Comparison of ENCODE assay signal across 2 cellular contexts in genomic region chr9:32589083-32589713, GRCh38.
TF ChIP-seq lines count a peak whose summit lies in the region.

No MANE protein-coding gene starts in this region.

TF ChIP-seq in GM12878, 131 proteins besides CTCF, POLR2A, EP300 and RAD21:
- peak; percentile 49; the same call in 1 of the 2 replicates for TF ChIP-seq SMC3 (IDR thresholded peaks at IDR 0.05; ENCODE audit: borderline replicate concordance, low read length)
- no peak for TF ChIP-seq JUND (IDR thresholded peaks at IDR 0.05; ENCODE audit: low read depth, low read length)
TF ChIP-seq in GM12878: peak in this region for 1.

TF ChIP-seq in liver, 16 proteins besides CTCF, POLR2A, EP300 and RAD21:
- TF ChIP-seq HNF4G (IDR thresholded peaks at IDR 0.05), result no peak
- no peak for TF ChIP-seq ZBTB33 (IDR thresholded peaks at IDR 0.05)
- TF ChIP-seq TAF1 (conservative IDR thresholded peaks at IDR 0.05), result no peak
- TF ChIP-seq JUND (IDR thresholded peaks at IDR 0.05), result no peak
- no peak for TF ChIP-seq SP1 (IDR thresholded peaks at IDR 0.05)
- TF ChIP-seq RXRA (IDR thresholded peaks at IDR 0.05), result no peak
- TF ChIP-seq REST (IDR thresholded peaks at IDR 0.05), result no peak
- no peak for TF ChIP-seq FOXA1 (IDR thresholded peaks at IDR 0.05)
- TF ChIP-seq GABPA (IDR thresholded peaks at IDR 0.05 in 1 of 2, conservative IDR thresholded peaks at IDR 0.05 in 1 of 2), result no peak
- TF ChIP-seq HNF4A (conservative IDR thresholded peaks at IDR 0.05), result no peak
- TF ChIP-seq EGR1 (IDR thresholded peaks at IDR 0.05; ENCODE audit: low read depth in 2 of 2), result no peak
- no peak for TF ChIP-seq FOXA2 (IDR thresholded peaks at IDR 0.05)
- no peak for TF ChIP-seq NR2F2 (IDR thresholded peaks at IDR 0.05)
- no peak for TF ChIP-seq ATF3 (IDR thresholded peaks at IDR 0.05)
- no peak for TF ChIP-seq YY1 (IDR thresholded peaks at IDR 0.05)
TF ChIP-seq in liver: peak in this region for 0.
